1 cellular context compared by ENCODE assay signal in genomic region chr3:158540066-158540465, GRCh38.
A peak's percentile ranks its signal among the peaks of the same experiment; 100 is the strongest.
TF ChIP-seq lines count a peak whose summit lies in the region.

No MANE protein-coding gene starts in this region.

TF ChIP-seq in HepG2, 621 proteins besides CTCF, POLR2A, EP300 and RAD21:
- TF ChIP-seq ZNF768 (CRISPR knock-in tag; IDR thresholded peaks at IDR 0.05) = no peak
- TF ChIP-seq ZSCAN22 (CRISPR knock-in tag; IDR thresholded peaks at IDR 0.05) = no peak
- TF ChIP-seq ZNF703 (CRISPR knock-in tag; IDR thresholded peaks at IDR 0.05; ENCODE audit: borderline replicate concordance) = no peak
- no peak for TF ChIP-seq ZFP37 (CRISPR knock-in tag; IDR thresholded peaks at IDR 0.05; ENCODE audit: borderline replicate concordance)
- no peak for TF ChIP-seq SAP130 (CRISPR knock-in tag; IDR thresholded peaks at IDR 0.05; ENCODE audit: low read depth)
- no peak for TF ChIP-seq SMAD3 (CRISPR knock-in tag; IDR thresholded peaks at IDR 0.05)
- TF ChIP-seq CEBPG (CRISPR knock-in tag; IDR thresholded peaks at IDR 0.05) = no peak
- TF ChIP-seq MAFK (conservative IDR thresholded peaks at IDR 0.05 in 1 of 2, IDR thresholded peaks at IDR 0.05 in 1 of 2; ENCODE audit: low read length in 2 of 2) = peak; percentile 21 to 67; a peak in 3 of 4 replicates
- TF ChIP-seq TARDBP (CRISPR knock-in tag; IDR thresholded peaks at IDR 0.05) = no peak
TF ChIP-seq in HepG2: peak in this region for 1.
